Comparison of ENCODE assay signal across 8 cellular contexts in genomic region chr17:43943769-43944418, GRCh38.
DNase-seq lines count a peak whose midpoint lies in the region; ATAC-seq and TF ChIP-seq lines count a peak whose summit lies in the region.

No MANE protein-coding gene starts in this region.

- DNase-seq in HCEC 1CT, result peak; percentile 70
- DNase-seq in NCI-H345 (lab: John Stamatoyannopoulos, UW), result peak; percentile 79
- peak; percentile 87 for DNase-seq in activated CD4-positive, CD25-positive, alpha-beta regulatory T cell treated with anti-CD3 and anti-CD28 coated beads, Interleukin-2, amount 50 U/mL, for 72 hours
- peak in 58 of 61 donors; percentile 2 to 82 (median 53) for DNase-seq in caudate nucleus (lab: John Stamatoyannopoulos, UW)
- DNase-seq in kidney glomerular epithelial cell (lab: John Stamatoyannopoulos, UW), result peak; percentile 19
- DNase-seq in stimulated activated CD4-positive, alpha-beta T cell treated with anti-CD3 and anti-CD28 coated beads, Interleukin-2, amount 100 ng/mL, for 24 hours, result peak; percentile 86 to 89

- TF ChIP-seq CTCF in C4-2B (conservative IDR thresholded peaks at IDR 0.05), result peak; percentile 85

- H3K27ac ChIP-seq in C4-2B (no peak overlapping the region), caudate nucleus (ENCODE audit: low read depth, low read length) (no peak overlapping the region)

- no peak for ATAC-seq in HG03378 (IDR thresholded peaks at IDR 0.05; ENCODE audit: unreplicated experiment)

Comparison
In these comparisons a context has a peak if more than half of its experiments do, and no peak if none do; other contexts are left out.
1. DNase-seq: peak in every context shown above with its lines; median percentile 88 in stimulated activated CD4-positive, alpha-beta T cell treated with anti-CD3 and anti-CD28 coated beads, Interleukin-2, amount 100 ng/mL, for 24 hours; 87 in activated CD4-positive, CD25-positive, alpha-beta regulatory T cell treated with anti-CD3 and anti-CD28 coated beads, Interleukin-2, amount 50 U/mL, for 72 hours; 79 in NCI-H345; 70 in HCEC 1CT; 53 in caudate nucleus; 19 in kidney glomerular epithelial cell.